Comparison of ENCODE assay signal across 9 cellular contexts in genomic region chr11:122069946-122070345, GRCh38. TPM values are rescaled to one million over a fixed set of nuclear protein-coding genes. Genes with fewer than 3 reads are reported as not detected.
DNase-seq lines count a peak whose midpoint lies in the region; ATAC-seq lines count a peak whose summit lies in the region.
"Had no signal": no experiment of that assay in that cellular context is flagged by ENCODE, and none has a peak within 500 bp of the region (broad histone marks: within the 10 kb centered on the region; RNA-seq: fewer than 3 reads in every experiment).

No MANE protein-coding gene starts in this region.

- no peaks in the 10 kb centered on the region for H3K9me3 Mint-ChIP-seq in activated naive CD4-positive, alpha-beta T cell treated with anti-CD3 and anti-CD28 coated beads for 36 hours

- intact Hi-C loops in activated naive CD4-positive, alpha-beta T cell treated with anti-CD3 and anti-CD28 coated beads for 36 hours (cut with micrococcal nuclease) = no loop called here

- H3K36me3 Mint-ChIP-seq in activated naive CD4-positive, alpha-beta T cell treated with anti-CD3 and anti-CD28 coated beads for 36 hours (ENCODE audit: low read depth) = no peaks in the 10 kb centered on the region

- no peak overlapping the region for H3K4me3 Mint-ChIP-seq in activated naive CD4-positive, alpha-beta T cell treated with anti-CD3 and anti-CD28 coated beads for 36 hours

- H3K4me1 Mint-ChIP-seq in activated naive CD4-positive, alpha-beta T cell treated with anti-CD3 and anti-CD28 coated beads for 36 hours (ENCODE audit: low read depth) = no peaks in the 10 kb centered on the region

- peak; percentile 5 for DNase-seq in activated naive CD4-positive, alpha-beta T cell treated with anti-CD3 and anti-CD28 coated beads for 36 hours
- DNase-seq in activated naive CD4-positive, alpha-beta T cell treated with Interleukin-2 at 50 U/mL for 16 hours = no peak
- DNase-seq in SK-N-DZ (ENCODE audit: low spot score) (peak; percentile 75), glomerular visceral epithelial cell (ENCODE audit: extremely low spot score) (peak; percentile 75), renal cortical epithelial cell (ENCODE audit: low read depth) (peak; percentile 86), COLO668 (lab: John Stamatoyannopoulos, UW; ENCODE audit: unreplicated experiment) (no peak)

- ATAC-seq in GM19035 (IDR thresholded peaks at IDR 0.05; ENCODE audit: unreplicated experiment) (no peak), HG03175 (IDR thresholded peaks at IDR 0.05; ENCODE audit: unreplicated experiment) (no peak)

- H3K27ac Mint-ChIP-seq in activated naive CD4-positive, alpha-beta T cell treated with anti-CD3 and anti-CD28 coated beads for 36 hours = no peak overlapping the region

- CTCF ChIA-PET in activated naive CD4-positive, alpha-beta T cell treated with anti-CD3 and anti-CD28 coated beads for 36 hours (lab: Charles Lee) = no interaction called here

- H3K27me3 Mint-ChIP-seq in activated naive CD4-positive, alpha-beta T cell treated with anti-CD3 and anti-CD28 coated beads for 36 hours (ENCODE audit: low read depth) = peaks cover 6% of the 10 kb centered on the region

RNA-seq across cellular contexts. Expression of gene BLID, which starts 46.1 kb away (rescaled TPM):
- total RNA-seq in activated naive CD4-positive, alpha-beta T cell treated with anti-CD3 and anti-CD28 coated beads for 36 hours = not detected
- not detected in 2 replicates for polyA plus RNA-seq in SK-N-DZ (2014; cell fraction: cytosol; rRNA removed)
- polyA plus RNA-seq in SK-N-DZ (2014; cell fraction: nucleus; rRNA removed) = not detected in 2 replicates
- not detected in 2 replicates for total RNA-seq in renal cortical epithelial cell
- total RNA-seq: T-helper 1 cell treated with Interleukin-12 subunit alpha and Interleukin-12 subunit beta and Interleukin-4 antibody, amounts not matched to agents 30 ng/mL and 1 ng/mL, for 36 hours had no signal

Comparison
In these comparisons a context has a peak if more than half of its experiments do, and no peak if none do; other contexts are left out.
1. DNase-seq: peak in activated naive CD4-positive, alpha-beta T cell treated with anti-CD3 and anti-CD28 coated beads for 36 hours (single experiment), SK-N-DZ (single experiment), glomerular visceral epithelial cell (single experiment) and renal cortical epithelial cell (single experiment); none in activated naive CD4-positive, alpha-beta T cell treated with Interleukin-2 at 50 U/mL for 16 hours (single experiment) and COLO668 (single experiment).